2 cellular contexts compared by ENCODE assay signal in genomic region chr19:41311613-41312012, GRCh38.
TF ChIP-seq lines count a peak whose summit lies in the region.

No MANE protein-coding gene starts in this region.

TF ChIP-seq in K562, 482 proteins besides CTCF, POLR2A, EP300 and RAD21:
- no peak for TF ChIP-seq ZNF12 (CRISPR knock-in tag; IDR thresholded peaks at IDR 0.05)
- no peak for TF ChIP-seq MED1 (CRISPR knock-in tag; IDR thresholded peaks at IDR 0.05; ENCODE audit: borderline replicate concordance)
- peak; percentile 21; the same call in 1 of the 2 replicates for TF ChIP-seq RBFOX2 (IDR thresholded peaks at IDR 0.05; ENCODE audit: low read depth, low read length)

TF ChIP-seq in neural cell, 6 proteins besides CTCF, POLR2A, EP300 and RAD21:
- TF ChIP-seq POLR2AphosphoS5 (IDR thresholded peaks at IDR 0.05), result no peak
- no peak for TF ChIP-seq TAF1 (IDR thresholded peaks at IDR 0.05; ENCODE audit: low read depth)
- TF ChIP-seq REST (IDR thresholded peaks at IDR 0.05; ENCODE audit: borderline replicate concordance), result no peak
- no peak for TF ChIP-seq MXI1 (conservative IDR thresholded peaks at IDR 0.05; ENCODE audit: poor library complexity, severe bottlenecking)
- no peak for TF ChIP-seq EZH2 (IDR thresholded peaks at IDR 0.05; ENCODE audit: borderline replicate concordance, insufficient read depth, low read length, poor library complexity, severe bottlenecking)
- TF ChIP-seq SMC3 (conservative IDR thresholded peaks at IDR 0.05; ENCODE audit: poor library complexity), result no peak
